In genomic region chr18:23800902-23801301, GRCh38 we compare ENCODE assay signal across 34 cellular contexts.
"Had no signal": no experiment of that assay in that cellular context is flagged by ENCODE, and none has a peak within 500 bp of the region (broad histone marks: within the 10 kb centered on the region; RNA-seq: fewer than 3 reads in every experiment).

No MANE protein-coding gene starts in this region.

- H3K4me2 ChIP-seq: KMS-11 had no signal

- H3K4me3 ChIP-seq: MG63 had no signal

- DNase-seq: Karpas-422, Kasumi-1, MG63, MM.1S, NCI-H1048, NCI-H1092, NCI-H1092 treated with DMSO at 0.1 percent for 48 hours, NCI-H1105, NCI-H1105 treated with DMSO at 0.1 percent for 48 hours, NCI-H1417, NCI-H1417 treated with DMSO at 0.1 percent for 48 hours, NCI-H1436, NCI-H1436 treated with DMSO at 0.1 percent for 48 hours, NCI-H146, NCI-H1694, NCI-H1694 treated with DMSO at 0.1 percent for 48 hours, NCI-H187, NCI-H187 treated with DMSO at 0.1 percent for 48 hours, NCI-H1930, NCI-H2029, NCI-H2029 treated with DMSO at 0.1 percent for 48 hours, NCI-H2081, NCI-H2081 treated with DMSO at 0.1 percent for 48 hours, NCI-H2107, NCI-H2171, NCI-H2171 treated with DMSO at 0.1 percent for 48 hours, NCI-H2227 treated with DMSO at 0.1 percent for 48 hours, NCI-H226, NCI-H345, NCI-H446, NCI-H446 treated with DMSO at 0.1 percent for 48 hours, NCI-H510A, NCI-H510A treated with DMSO at 0.1 percent for 48 hours had no signal

- H3K27ac ChIP-seq: KMS-11 had no signal

- H3K9me3 ChIP-seq: MG63 had no signal

- H3K27me3 ChIP-seq: MG63 had no signal

- H3K9ac ChIP-seq: KMS-11 had no signal
